In the genomic region with DNA sequence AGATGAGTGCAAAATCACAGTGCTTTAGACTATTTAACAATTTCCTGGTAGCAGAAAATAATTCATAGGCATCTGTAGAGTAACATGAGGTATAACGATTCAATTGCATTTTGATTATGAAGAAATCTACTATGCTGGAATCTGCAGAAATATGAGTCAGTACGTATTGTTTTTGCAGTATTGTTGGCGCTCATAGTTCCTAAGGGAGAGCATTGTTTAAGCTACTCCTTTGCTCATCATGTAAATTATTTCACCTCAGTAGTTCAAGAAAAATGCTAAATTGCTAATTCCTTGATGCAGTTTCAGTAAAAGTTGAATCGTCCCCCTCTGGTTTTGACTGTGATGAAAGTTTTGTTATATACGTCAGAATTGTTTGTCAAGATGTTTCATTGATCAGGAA, we compare ENCODE assay signal across 31 cellular contexts.
"Had no signal": no experiment of that assay in that cellular context is flagged by ENCODE, and none has a peak within 500 bp of the region (broad histone marks: within the 10 kb centered on the region; RNA-seq: fewer than 3 reads in every experiment).

No MANE protein-coding gene starts in this region.

- H3K27me3 ChIP-seq: body of pancreas, SJCRH30 had no signal

- H3K36me3 ChIP-seq: SJCRH30, WERI-Rb-1 had no signal

- H3K4me2 ChIP-seq: PC-9 had no signal

- H3K4me3 ChIP-seq: body of pancreas, PC-9, SJCRH30, SK-N-MC had no signal

- H3K4me1 ChIP-seq: body of pancreas, SJCRH30 had no signal

- H3K4me3 Mint-ChIP-seq: activated CD4-positive, alpha-beta memory T cell treated with anti-CD3 and anti-CD28 coated beads, Interleukin-2, amount 10 ng/mL, durations not matched to agents 7 days and 5 days; activated CD8-positive, alpha-beta memory T cell treated with anti-CD3 and anti-CD28 coated beads, Interleukin-2, amount 10 ng/mL, durations not matched to agents 7 days and 5 days; activated naive CD4-positive, alpha-beta T cell treated with anti-CD3 and anti-CD28 coated beads, Interleukin-2, amount 10 ng/mL, durations not matched to agents 7 days and 5 days; activated naive CD8-positive, alpha-beta T cell; activated naive CD8-positive, alpha-beta T cell treated with anti-CD3 and anti-CD28 coated beads, Interleukin-2, amount 50 U/mL, for 24 hours had no signal

- H3K27ac ChIP-seq: body of pancreas, PC-9, SJCRH30, SK-N-MC, WERI-Rb-1 had no signal

- H2AFZ ChIP-seq: PC-9 had no signal

- DNase-seq: activated CD4-positive, alpha-beta memory T cell treated with anti-CD3 and anti-CD28 coated beads, Interleukin-2, amount 10 ng/mL, durations not matched to agents 7 days and 5 days; activated CD4-positive, alpha-beta T cell treated with anti-CD3 and anti-CD28 coated beads for 1 hour; activated CD4-positive, alpha-beta T cell treated with anti-CD3 and anti-CD28 coated beads for 48 hours; activated CD4-positive, CD25-positive, alpha-beta regulatory T cell; activated CD8-positive, alpha-beta memory T cell treated with anti-CD3 and anti-CD28 coated beads for 24 hours; activated CD8-positive, alpha-beta memory T cell treated with anti-CD3 and anti-CD28 coated beads, Interleukin-2, amount 10 ng/mL, durations not matched to agents 7 days and 5 days; activated CD8-positive, alpha-beta memory T cell treated with anti-CD3 and anti-CD28 coated beads, Interleukin-2, amount 50 U/mL, for 48 hours; activated effector memory CD4-positive, alpha-beta T cell treated with Interleukin-2 at 50 U/mL for 16 hours; activated naive CD4-positive, alpha-beta T cell treated with anti-CD3 and anti-CD28 coated beads, Interleukin-2, amount 10 ng/mL, durations not matched to agents 7 days and 5 days; activated naive CD8-positive, alpha-beta T cell treated with anti-CD3 and anti-CD28 coated beads, Interleukin-2, amount 50 U/mL, for 24 hours; activated T-cell treated with anti-CD3 and anti-CD28 coated beads, Interleukin-2, amount 50 U/mL, for 48 hours; aorta; body of pancreas; central memory CD4-positive, alpha-beta T cell; NCI-H1105; NCI-H1417 treated with DMSO at 0.1 percent for 48 hours; NCI-H187 treated with DMSO at 0.1 percent for 48 hours; NCI-H2081 treated with DMSO at 0.1 percent for 48 hours; NCI-H345; NCI-H510A; NCI-H526; NCI-H748 treated with DMSO at 0.1 percent for 48 hours; NK-92 treated with Interleukin-12 subunit alpha and Interleukin-12 subunit beta, amount 100 ng/mL, for 24 hours; PC-9; SHP77; SJCRH30; T1000; WERI-Rb-1 had no signal

- H3K27ac Mint-ChIP-seq: activated CD4-positive, alpha-beta memory T cell treated with anti-CD3 and anti-CD28 coated beads, Interleukin-2, amount 10 ng/mL, durations not matched to agents 7 days and 5 days; activated CD8-positive, alpha-beta memory T cell treated with anti-CD3 and anti-CD28 coated beads, Interleukin-2, amount 10 ng/mL, durations not matched to agents 7 days and 5 days; activated naive CD4-positive, alpha-beta T cell treated with anti-CD3 and anti-CD28 coated beads, Interleukin-2, amount 10 ng/mL, durations not matched to agents 7 days and 5 days; activated naive CD8-positive, alpha-beta T cell; activated naive CD8-positive, alpha-beta T cell treated with anti-CD3 and anti-CD28 coated beads, Interleukin-2, amount 50 U/mL, for 24 hours had no signal

- H3K4me1 Mint-ChIP-seq: activated CD4-positive, alpha-beta memory T cell treated with anti-CD3 and anti-CD28 coated beads, Interleukin-2, amount 10 ng/mL, durations not matched to agents 7 days and 5 days; activated CD8-positive, alpha-beta memory T cell treated with anti-CD3 and anti-CD28 coated beads, Interleukin-2, amount 10 ng/mL, durations not matched to agents 7 days and 5 days; activated naive CD4-positive, alpha-beta T cell treated with anti-CD3 and anti-CD28 coated beads, Interleukin-2, amount 10 ng/mL, durations not matched to agents 7 days and 5 days; activated naive CD8-positive, alpha-beta T cell treated with anti-CD3 and anti-CD28 coated beads, Interleukin-2, amount 50 U/mL, for 24 hours had no signal

- H3K9me3 Mint-ChIP-seq: activated CD4-positive, alpha-beta memory T cell treated with anti-CD3 and anti-CD28 coated beads, Interleukin-2, amount 10 ng/mL, durations not matched to agents 7 days and 5 days; activated naive CD4-positive, alpha-beta T cell treated with anti-CD3 and anti-CD28 coated beads, Interleukin-2, amount 10 ng/mL, durations not matched to agents 7 days and 5 days had no signal

- FAIRE-seq: bronchial epithelial cell had no signal

- H3K9me3 ChIP-seq: body of pancreas, SJCRH30 had no signal

- ATAC-seq: activated CD8-positive, alpha-beta memory T cell treated with anti-CD3 and anti-CD28 coated beads, Interleukin-2, amount 10 ng/mL, durations not matched to agents 7 days and 5 days; activated naive CD8-positive, alpha-beta T cell treated with anti-CD3 and anti-CD28 coated beads, Interleukin-2, amount 50 U/mL, for 24 hours; body of pancreas had no signal

- H3K27me3 Mint-ChIP-seq: activated CD4-positive, alpha-beta memory T cell treated with anti-CD3 and anti-CD28 coated beads, Interleukin-2, amount 10 ng/mL, durations not matched to agents 7 days and 5 days; activated naive CD4-positive, alpha-beta T cell treated with anti-CD3 and anti-CD28 coated beads, Interleukin-2, amount 10 ng/mL, durations not matched to agents 7 days and 5 days had no signal

- H3K36me3 Mint-ChIP-seq: activated CD8-positive, alpha-beta memory T cell treated with anti-CD3 and anti-CD28 coated beads, Interleukin-2, amount 10 ng/mL, durations not matched to agents 7 days and 5 days; activated naive CD4-positive, alpha-beta T cell treated with anti-CD3 and anti-CD28 coated beads, Interleukin-2, amount 10 ng/mL, durations not matched to agents 7 days and 5 days; activated naive CD8-positive, alpha-beta T cell had no signal
